In genomic region chr16:53766304-53767016, GRCh38 we compare ENCODE assay signal across 1 cellular context.
A peak's percentile ranks its signal among the peaks of the same experiment; 100 is the strongest.
TF ChIP-seq lines count a peak whose summit lies in the region.

No MANE protein-coding gene starts in this region.

TF ChIP-seq in HepG2, 621 proteins besides CTCF, POLR2A, EP300 and RAD21 (continued from another document and continues in another):
- TF ChIP-seq AHDC1 (CRISPR knock-in tag; IDR thresholded peaks at IDR 0.05; ENCODE audit: borderline replicate concordance) (peak; percentile 46; the same call in 1 of the 2 replicates), ZNF816 (CRISPR knock-in tag; IDR thresholded peaks at IDR 0.05; ENCODE audit: borderline replicate concordance) (no peak), JARID2 (CRISPR knock-in tag; IDR thresholded peaks at IDR 0.05; ENCODE audit: insufficient replicate concordance) (no peak), ZNF512 (CRISPR knock-in tag; IDR thresholded peaks at IDR 0.05) (no peak), SRSF1 (optimal IDR thresholded peaks at IDR 0.05; ENCODE audit: low read depth, low read length) (no peak), ZFP36L2 (CRISPR knock-in tag; IDR thresholded peaks at IDR 0.05) (0 out of 2 replicates have a peak, but pooled peaks have one; percentile 69), ZNF326 (CRISPR knock-in tag; IDR thresholded peaks at IDR 0.05; ENCODE audit: borderline replicate concordance) (no peak), HMGXB4 (CRISPR knock-in tag; IDR thresholded peaks at IDR 0.05; ENCODE audit: borderline replicate concordance in 1 of 2, low read depth in 1 of 2) (no peak), ZBTB43 (CRISPR knock-in tag; conservative IDR thresholded peaks at IDR 0.05) (no peak), RORA (CRISPR knock-in tag; IDR thresholded peaks at IDR 0.05) (no peak), CHD4 (IDR thresholded peaks at IDR 0.05; ENCODE audit: borderline replicate concordance, low read length) (no peak; the same call in 1 of the 2 replicates), TBX3 (IDR thresholded peaks at IDR 0.05; ENCODE audit: borderline replicate concordance) (peak; percentile 42; the same call in 1 of the 2 replicates), ZNF761 (CRISPR knock-in tag; conservative IDR thresholded peaks at IDR 0.05) (no peak; the same call in 1 of the 2 replicates), ZNF605 (CRISPR knock-in tag; IDR thresholded peaks at IDR 0.05) (0 out of 2 replicates have a peak, but pooled peaks have one; percentile 56), ZNF296 (CRISPR knock-in tag; conservative IDR thresholded peaks at IDR 0.05) (no peak), ZNF598 (CRISPR knock-in tag; IDR thresholded peaks at IDR 0.05; ENCODE audit: borderline replicate concordance) (no peak), POLR2AphosphoS2 (IDR thresholded peaks at IDR 0.05; ENCODE audit: low read depth, low read length) (no peak), MTA1 (CRISPR knock-in tag; IDR thresholded peaks at IDR 0.05; ENCODE audit: borderline replicate concordance) (0 out of 2 replicates have a peak, but pooled peaks have one; percentile 55), ZBTB34 (CRISPR knock-in tag; IDR thresholded peaks at IDR 0.05) (no peak), STAG1 (CRISPR knock-in tag; IDR thresholded peaks at IDR 0.05) (no peak), PCBP1 (IDR thresholded peaks at IDR 0.05; ENCODE audit: borderline replicate concordance, low read depth, low read length) (no peak), PRMT3 (CRISPR knock-in tag; IDR thresholded peaks at IDR 0.05; ENCODE audit: borderline replicate concordance, low read depth) (no peak), YEATS4 (CRISPR knock-in tag; IDR thresholded peaks at IDR 0.05; ENCODE audit: borderline replicate concordance) (no peak), ZGPAT (CRISPR knock-in tag; IDR thresholded peaks at IDR 0.05) (peak; percentile 75), ZBTB7B (CRISPR knock-in tag; IDR thresholded peaks at IDR 0.05) (no peak), PTBP1 (IDR thresholded peaks at IDR 0.05; ENCODE audit: low read depth, low read length, poor library complexity, severe bottlenecking) (no peak), AGO1 (IDR thresholded peaks at IDR 0.05; ENCODE audit: low read depth, low read length, poor library complexity, severe bottlenecking) (no peak), ZNF343 (CRISPR knock-in tag; IDR thresholded peaks at IDR 0.05) (no peak), ZNF414 (CRISPR knock-in tag; IDR thresholded peaks at IDR 0.05) (0 out of 2 replicates have a peak, but pooled peaks have one; percentile 52), ZBTB3 (CRISPR knock-in tag; IDR thresholded peaks at IDR 0.05; ENCODE audit: borderline replicate concordance, low read depth) (no peak), TFDP2 (CRISPR knock-in tag; IDR thresholded peaks at IDR 0.05) (no peak), PBX2 (CRISPR knock-in tag; IDR thresholded peaks at IDR 0.05) (no peak), ZNF3 (CRISPR knock-in tag; IDR thresholded peaks at IDR 0.05) (0 out of 2 replicates have a peak, but pooled peaks have one; percentile 14), ZFYVE20 (CRISPR knock-in tag; IDR thresholded peaks at IDR 0.05; ENCODE audit: borderline replicate concordance, low read depth) (no peak)
- TF ChIP-seq, protein P1, sequence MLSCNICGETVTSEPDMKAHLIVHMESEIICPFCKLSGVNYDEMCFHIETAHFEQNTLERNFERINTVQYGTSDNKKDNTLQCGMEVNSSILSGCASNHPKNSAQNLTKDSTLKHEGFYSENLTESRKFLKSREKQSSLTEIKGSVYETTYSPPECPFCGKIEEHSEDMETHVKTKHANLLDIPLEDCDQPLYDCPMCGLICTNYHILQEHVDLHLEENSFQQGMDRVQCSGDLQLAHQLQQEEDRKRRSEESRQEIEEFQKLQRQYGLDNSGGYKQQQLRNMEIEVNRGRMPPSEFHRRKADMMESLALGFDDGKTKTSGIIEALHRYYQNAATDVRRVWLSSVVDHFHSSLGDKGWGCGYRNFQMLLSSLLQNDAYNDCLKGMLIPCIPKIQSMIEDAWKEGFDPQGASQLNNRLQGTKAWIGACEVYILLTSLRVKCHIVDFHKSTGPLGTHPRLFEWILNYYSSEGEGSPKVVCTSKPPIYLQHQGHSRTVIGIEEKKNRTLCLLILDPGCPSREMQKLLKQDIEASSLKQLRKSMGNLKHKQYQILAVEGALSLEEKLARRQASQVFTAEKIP (CRISPR knock-in tag; IDR thresholded peaks at IDR 0.05; ENCODE audit: borderline replicate concordance), result no peak
- TF ChIP-seq, protein P2, sequence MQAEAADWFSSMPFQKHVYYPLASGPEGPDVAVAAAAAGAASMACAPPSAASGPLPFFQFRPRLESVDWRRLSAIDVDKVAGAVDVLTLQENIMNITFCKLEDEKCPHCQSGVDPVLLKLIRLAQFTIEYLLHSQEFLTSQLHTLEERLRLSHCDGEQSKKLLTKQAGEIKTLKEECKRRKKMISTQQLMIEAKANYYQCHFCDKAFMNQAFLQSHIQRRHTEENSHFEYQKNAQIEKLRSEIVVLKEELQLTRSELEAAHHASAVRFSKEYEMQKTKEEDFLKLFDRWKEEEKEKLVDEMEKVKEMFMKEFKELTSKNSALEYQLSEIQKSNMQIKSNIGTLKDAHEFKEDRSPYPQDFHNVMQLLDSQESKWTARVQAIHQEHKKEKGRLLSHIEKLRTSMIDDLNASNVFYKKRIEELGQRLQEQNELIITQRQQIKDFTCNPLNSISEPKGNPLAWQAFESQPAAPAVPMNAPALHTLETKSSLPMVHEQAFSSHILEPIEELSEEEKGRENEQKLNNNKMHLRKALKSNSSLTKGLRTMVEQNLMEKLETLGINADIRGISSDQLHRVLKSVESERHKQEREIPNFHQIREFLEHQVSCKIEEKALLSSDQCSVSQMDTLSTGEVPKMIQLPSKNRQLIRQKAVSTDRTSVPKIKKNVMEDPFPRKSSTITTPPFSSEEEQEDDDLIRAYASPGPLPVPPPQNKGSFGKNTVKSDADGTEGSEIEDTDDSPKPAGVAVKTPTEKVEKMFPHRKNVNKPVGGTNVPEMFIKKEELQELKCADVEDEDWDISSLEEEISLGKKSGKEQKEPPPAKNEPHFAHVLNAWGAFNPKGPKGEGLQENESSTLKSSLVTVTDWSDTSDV (CRISPR knock-in tag; IDR thresholded peaks at IDR 0.05), result no peak
